ENCODE assay signal across 8 cellular contexts in the genomic region with DNA sequence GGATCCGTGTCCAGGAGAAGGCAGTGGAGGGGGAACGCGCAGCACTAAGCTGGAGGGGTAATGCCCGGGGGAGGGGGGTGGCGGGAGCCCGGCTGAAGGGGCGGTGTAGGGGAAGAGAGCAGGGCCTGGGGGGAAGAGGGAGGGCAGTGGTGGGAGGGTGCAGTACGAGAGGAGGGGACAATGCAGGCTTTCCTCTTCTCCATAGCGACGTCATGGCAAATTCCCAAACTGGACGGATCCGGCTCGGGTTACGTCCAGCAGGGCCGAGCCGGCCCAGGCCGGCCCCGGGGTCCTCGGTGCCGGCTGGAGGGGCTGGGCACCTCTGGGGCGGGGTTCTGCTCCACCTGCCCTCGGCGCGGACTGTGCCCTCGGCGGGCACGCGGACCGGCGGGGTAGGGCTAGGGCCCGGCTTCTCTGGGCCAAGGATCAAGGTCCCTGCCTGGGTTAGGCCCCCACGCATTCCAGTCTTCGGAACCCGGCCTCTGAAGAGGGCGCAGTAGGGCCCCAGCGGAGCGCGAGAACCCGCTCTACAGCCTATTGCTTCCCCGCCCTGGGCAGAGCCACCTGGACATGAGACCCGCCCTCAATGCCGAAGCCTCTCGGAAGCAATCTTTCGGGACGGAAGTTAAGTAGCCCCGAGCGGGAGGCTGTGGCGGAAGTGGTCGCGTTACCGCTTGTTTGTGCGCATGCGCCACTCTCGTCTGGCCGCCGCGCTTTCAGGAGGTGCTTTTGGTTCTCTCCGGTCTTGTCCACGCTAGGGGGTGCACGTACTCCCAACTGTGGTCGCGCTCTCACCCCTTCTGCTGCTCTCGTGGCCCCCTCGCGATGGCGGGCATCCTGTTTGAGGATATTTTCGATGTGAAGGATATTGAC. TPM values are rescaled to one million over a fixed set of nuclear protein-coding genes. Genes with fewer than 3 reads are reported as not detected.
DNase-seq lines count a peak whose midpoint lies in the region; ATAC-seq and TF ChIP-seq lines count a peak whose summit lies in the region.

No MANE protein-coding gene starts in this region.

- DNase-seq in NCI-H1417 treated with DMSO at 0.1 percent for 48 hours (lab: John Stamatoyannopoulos, UW) (peak; percentile 95), SW480 (ENCODE audit: low spot score) (peak; percentile 99), adrenal gland (peak; percentile 93 to 98 (median 96)), heart right ventricle (peak; percentile 95 to 96), posterior vena cava (ENCODE audit: low spot score) (peak; percentile 99), ureter (ENCODE audit: low spot score) (peak; percentile 98)

- H3K4me1 ChIP-seq in adrenal gland (replicated peaks in 1 of 2), result peaks cover 13 to 41% of the 10 kb centered on the region in 2 donors
- H3K4me1 ChIP-seq in heart right ventricle, result peaks cover 4 to 31% (median 22%) of the 10 kb centered on the region in 9 donors

- H3K9me3 ChIP-seq in adrenal gland (replicated peaks in 1 of 3) (no peaks in the 10 kb centered on the region), heart right ventricle (no peaks in the 10 kb centered on the region)

- H3K4me3 ChIP-seq in GM12875 (ENCODE audit: low read depth, low read length) (peak overlapping the region; percentile 87), adrenal gland (peak overlapping the region; percentile 71 to 88 (median 80)), heart right ventricle (peak overlapping the region; percentile 79 to 97 (median 92))

- 0 to 1% (median 0%) methylated on average over 56 to 67 of the region's 67 CpGs; no CpG with 5 or more reads in 1 of the 4 donors for WGBS in adrenal gland, 4 donors
- 0% methylated on average over 65 to 67 of the region's 67 CpGs for WGBS in heart right ventricle, 2 donors

- H3K27ac ChIP-seq in adrenal gland, result peak overlapping the region; percentile 80 to 100 (median 97)
- peak overlapping the region; percentile 94 to 100 (median 99) for H3K27ac ChIP-seq in heart right ventricle

- peak; percentile 88 for ATAC-seq in HG02798 (IDR thresholded peaks at IDR 0.05; ENCODE audit: poor library complexity, unreplicated experiment)
- peak; percentile 79 to 87 (median 82) for ATAC-seq in heart right ventricle

- no peaks in the 10 kb centered on the region for H3K27me3 ChIP-seq in adrenal gland
- no peaks in the 10 kb centered on the region for H3K27me3 ChIP-seq in heart right ventricle

- TF ChIP-seq CTCF in GM12875 (IDR thresholded peaks at IDR 0.05; ENCODE audit: borderline replicate concordance, insufficient read depth, low read depth, low read length) (peak; percentile 74), adrenal gland (IDR thresholded peaks at IDR 0.05) (peak in 5 of 6 experiments; percentile 41 to 54 (median 45)), heart right ventricle (IDR thresholded peaks at IDR 0.05) (peak in 8 of 9 donors; percentile 38 to 82 (median 59))

- intact Hi-C loops in adrenal gland (cut with DNase I) (no loop called here), heart right ventricle (cut with DNase I) (loop anchor here in 3 of 10 donors (2.0 to 10.0 kb wide), 5 partner anchors 26 to 1572 kb away; a partner anchor contains a TSS), posterior vena cava (cut with DNase I) (no loop called here)

- H3K36me3 ChIP-seq in adrenal gland (replicated peaks in 1 of 2) (peaks cover 0 to 27% of the 10 kb centered on the region in 2 donors), heart right ventricle (peaks cover 0 to 41% (median 11%) of the 10 kb centered on the region in 9 donors)

- peak; percentile 52 to 86 for TF ChIP-seq POLR2A in adrenal gland (IDR thresholded peaks at IDR 0.05)

RNA-seq across cellular contexts. Expression of a gene that starts 1.4 kb away (rescaled TPM):
- total RNA-seq in adrenal gland (100 to 1,000 TPM in 1 of 8 donors, 10 to 100 TPM in 7; 63.1 to 101 (median 71.1) TPM), heart right ventricle (10 to 100 TPM; 17.4 to 31.0 (median 22.9) TPM), posterior vena cava (10 to 100 TPM; 39.1 to 42.7 TPM), ureter (79.6 TPM)
- polyA plus RNA-seq in adrenal gland (100 to 1,000 TPM in 2 of 3 donors, 10 to 100 TPM in 1; 87.7 to 199 (median 194) TPM), heart right ventricle (10 to 100 TPM; 55.1 to 63.7 TPM)

RNA-seq across cellular contexts. Expression of a gene that starts 1.5 kb away (rescaled TPM):
- total RNA-seq in adrenal gland (10 to 100 TPM in 5 of 8 donors, 1 to 10 TPM in 3; 7.5 to 24.4 (median 14.9) TPM), heart right ventricle (1 to 10 TPM; 1.3 to 3.0 (median 2.4) TPM), posterior vena cava (1 to 10 TPM; 3.7 to 4.0 TPM), ureter (11.7 TPM)
- polyA plus RNA-seq in adrenal gland (10 to 100 TPM; 11.4 to 27.8 (median 22.3) TPM), heart right ventricle (1 to 10 TPM; 1.6 to 8.4 TPM)

RNA-seq across cellular contexts. Expression of a gene that starts 15.1 kb away (rescaled TPM):
- total RNA-seq in adrenal gland (1 to 10 TPM in 3 of 8 donors, under 1 TPM in 2, not detected in 3; 0.60 to 5.3 (median 2.5) TPM), heart right ventricle (1 to 10 TPM in 2 of 10 donors, under 1 TPM in 5, not detected in 3; 0.16 to 1.3 (median 0.56) TPM), posterior vena cava (1 to 10 TPM in 1 of 2 donors, under 1 TPM in 1; 0.71 to 1.1 TPM), ureter (0.89 TPM)
- polyA plus RNA-seq in adrenal gland (1 to 10 TPM in 2 of 3 donors, under 1 TPM in 1; 0.82 to 4.4 (median 2.2) TPM), heart right ventricle (1 to 10 TPM in 1 of 2 donors, under 1 TPM in 1; 0.30 to 1.0 TPM)

RNA-seq across cellular contexts. Expression of a gene that starts 16.9 kb away (rescaled TPM):
- total RNA-seq in adrenal gland, result 100 to 1,000 TPM in 1 of 8 donors, 10 to 100 TPM in 6, 1 to 10 TPM in 1; 4.8 to 101 (median 23.7) TPM
- polyA plus RNA-seq in adrenal gland, result 10 to 100 TPM in 2 of 3 donors, 1 to 10 TPM in 1; 1.9 to 51.0 (median 41.2) TPM
- 10 to 100 TPM in 1 of 10 donors, 1 to 10 TPM in 9; 1.4 to 10.9 (median 3.7) TPM for total RNA-seq in heart right ventricle
- 10 to 100 TPM in 1 of 2 donors, 1 to 10 TPM in 1; 7.5 to 17.3 TPM for polyA plus RNA-seq in heart right ventricle
- 10 to 100 TPM; 18.6 to 32.6 TPM for total RNA-seq in posterior vena cava
- total RNA-seq in ureter, result 16.8 TPM

RNA-seq across cellular contexts. Expression of a gene that starts 25.5 kb away (rescaled TPM):
- total RNA-seq in adrenal gland (10 to 100 TPM; 16.4 to 42.4 (median 33.7) TPM), heart right ventricle (10 to 100 TPM; 23.0 to 36.5 (median 26.7) TPM), posterior vena cava (10 to 100 TPM; 30.4 to 37.4 TPM), ureter (13.5 TPM)
- polyA plus RNA-seq in adrenal gland (10 to 100 TPM; 13.3 to 43.0 (median 39.4) TPM), heart right ventricle (10 to 100 TPM; 21.6 to 32.5 TPM)

Comparison
In these comparisons a context has a peak if more than half of its experiments do, and no peak if none do; other contexts are left out.
1. Peak in every context shown above with its lines: DNase-seq, ATAC-seq, H3K4me3 ChIP-seq and H3K27ac ChIP-seq.